ENCODE assay signal across 9 cellular contexts in genomic region chr4:39043058-39043696, GRCh38. TPM values are rescaled to one million over a fixed set of nuclear protein-coding genes. Genes with fewer than 3 reads are reported as not detected.
A peak's percentile ranks its signal among the peaks of the same experiment; 100 is the strongest.
DNase-seq lines count a peak whose midpoint lies in the region; ATAC-seq and TF ChIP-seq lines count a peak whose summit lies in the region.
"Had no signal": no experiment of that assay in that cellular context is flagged by ENCODE, and none has a peak within 500 bp of the region (broad histone marks: within the 10 kb centered on the region; RNA-seq: fewer than 3 reads in every experiment).

No MANE protein-coding gene starts in this region.

- H3K4me1 ChIP-seq in suprapubic skin: peaks cover 26% of the 10 kb centered on the region

- TF ChIP-seq EP300 in suprapubic skin (IDR thresholded peaks at IDR 0.05): no peak

- POLR2A ChIA-PET in activated CD8-positive, alpha-beta T cell treated with anti-CD3 and anti-CD28 coated beads, Interleukin-2, amount 10 ng/mL, durations not matched to agents 7 days and 5 days (lab: Charles Lee): interaction anchor here (3.5 kb wide), 1 partner anchor 12 kb away, joined by 56 read pairs; the partner anchor contains the start of gene TMEM156

- H3K27me3 ChIP-seq in suprapubic skin: no peaks in the 10 kb centered on the region

- no peak for DNase-seq in T-helper 2 cell treated with Interferon-gamma antibody and Interleukin-4, amounts not matched to agents 5 μg/mL and 100 μg/mL, for 36 hours (ENCODE audit: low spot score)
- no peak for DNase-seq in T-helper 2 cell
- no peak for DNase-seq in activated CD8-positive, alpha-beta T cell treated with anti-CD3 and anti-CD28 coated beads, Interleukin-2, amount 10 ng/mL, durations not matched to agents 7 days and 5 days
- DNase-seq in immature natural killer cell: no peak
- no peak for DNase-seq in suprapubic skin (ENCODE audit: low spot score in 2 of 2)
- no peak for DNase-seq in stimulated activated CD4-positive, alpha-beta T cell treated with anti-CD3 and anti-CD28 coated beads, Interleukin-4, amount 100 ng/mL, for 1 hour
- DNase-seq in NCI-H510A (lab: John Stamatoyannopoulos, UW): no peak
- DNase-seq: NCI-H1105 had no signal

- TF ChIP-seq POLR2A in suprapubic skin (IDR thresholded peaks at IDR 0.05): no peak

- H3K4me3 ChIP-seq in suprapubic skin: no peak overlapping the region

- H3K36me3 Mint-ChIP-seq in T-helper 2 cell treated with Interferon-gamma antibody and Interleukin-4, amounts not matched to agents 5 μg/mL and 100 μg/mL, for 36 hours (ENCODE audit: low read depth): peaks cover 11% of the 10 kb centered on the region
- H3K36me3 Mint-ChIP-seq in activated CD8-positive, alpha-beta T cell treated with anti-CD3 and anti-CD28 coated beads, Interleukin-2, amount 10 ng/mL, durations not matched to agents 7 days and 5 days (ENCODE audit: low read depth): peaks cover 4% of the 10 kb centered on the region
- H3K36me3 Mint-ChIP-seq in immature natural killer cell: no peaks in the 10 kb centered on the region

- WGBS in suprapubic skin: 75% methylated on average over 10 of the region's 10 CpGs

- no peaks in the 10 kb centered on the region for H3K9me3 ChIP-seq in suprapubic skin

- H3K27me3 Mint-ChIP-seq in T-helper 2 cell treated with Interferon-gamma antibody and Interleukin-4, amounts not matched to agents 5 μg/mL and 100 μg/mL, for 36 hours (ENCODE audit: low read depth): no peaks in the 10 kb centered on the region
- no peaks in the 10 kb centered on the region for H3K27me3 Mint-ChIP-seq in activated CD8-positive, alpha-beta T cell treated with anti-CD3 and anti-CD28 coated beads, Interleukin-2, amount 10 ng/mL, durations not matched to agents 7 days and 5 days (ENCODE audit: low read depth)
- peaks cover 5 to 20% (median 9%) of the 10 kb centered on the region in 3 donors for H3K27me3 Mint-ChIP-seq in immature natural killer cell (ENCODE audit: low read depth in 3 of 3)

- H3K27ac ChIP-seq in suprapubic skin: peak overlapping the region; percentile 95

- no peaks in the 10 kb centered on the region for H3K36me3 ChIP-seq in suprapubic skin

- ATAC-seq in activated CD8-positive, alpha-beta T cell treated with anti-CD3 and anti-CD28 coated beads, Interleukin-2, amount 10 ng/mL, durations not matched to agents 7 days and 5 days: no peak
- no peak for ATAC-seq in GM18517 (IDR thresholded peaks at IDR 0.05; ENCODE audit: unreplicated experiment)

- no peak for TF ChIP-seq CTCF in suprapubic skin (IDR thresholded peaks at IDR 0.05)

- H3K4me3 Mint-ChIP-seq in T-helper 2 cell treated with Interferon-gamma antibody and Interleukin-4, amounts not matched to agents 5 μg/mL and 100 μg/mL, for 36 hours: peak overlapping the region; percentile 89
- peak overlapping the region; percentile 75 for H3K4me3 Mint-ChIP-seq in activated CD8-positive, alpha-beta T cell treated with anti-CD3 and anti-CD28 coated beads, Interleukin-2, amount 10 ng/mL, durations not matched to agents 7 days and 5 days
- H3K4me3 Mint-ChIP-seq in immature natural killer cell: peak overlapping the region; percentile 90 to 97 (median 92)

- peaks cover 44% of the 10 kb centered on the region for H3K4me1 Mint-ChIP-seq in T-helper 2 cell treated with Interferon-gamma antibody and Interleukin-4, amounts not matched to agents 5 μg/mL and 100 μg/mL, for 36 hours (ENCODE audit: low read depth)
- H3K4me1 Mint-ChIP-seq in activated CD8-positive, alpha-beta T cell treated with anti-CD3 and anti-CD28 coated beads, Interleukin-2, amount 10 ng/mL, durations not matched to agents 7 days and 5 days (ENCODE audit: low read depth): peaks cover 38% of the 10 kb centered on the region
- peaks cover 40% of the 10 kb centered on the region in 2 donors for H3K4me1 Mint-ChIP-seq in immature natural killer cell

- CTCF ChIA-PET in activated CD8-positive, alpha-beta T cell treated with anti-CD3 and anti-CD28 coated beads, Interleukin-2, amount 10 ng/mL, durations not matched to agents 7 days and 5 days (lab: Charles Lee): interaction anchor here (1.4 to 3.7 kb wide), 4 partner anchors 10 to 140 kb away, joined by 3 to 30 read pairs (median 13); partner anchors contain the start of gene TMEM156

- no peaks in the 10 kb centered on the region for H3K9me3 Mint-ChIP-seq in T-helper 2 cell treated with Interferon-gamma antibody and Interleukin-4, amounts not matched to agents 5 μg/mL and 100 μg/mL, for 36 hours
- H3K9me3 Mint-ChIP-seq in activated CD8-positive, alpha-beta T cell treated with anti-CD3 and anti-CD28 coated beads, Interleukin-2, amount 10 ng/mL, durations not matched to agents 7 days and 5 days (ENCODE audit: insufficient read depth): no peaks in the 10 kb centered on the region
- no peaks in the 10 kb centered on the region for H3K9me3 Mint-ChIP-seq in immature natural killer cell

- peak overlapping the region; percentile 90 for H3K27ac Mint-ChIP-seq in T-helper 2 cell treated with Interferon-gamma antibody and Interleukin-4, amounts not matched to agents 5 μg/mL and 100 μg/mL, for 36 hours
- peak overlapping the region; percentile 79 for H3K27ac Mint-ChIP-seq in activated CD8-positive, alpha-beta T cell treated with anti-CD3 and anti-CD28 coated beads, Interleukin-2, amount 10 ng/mL, durations not matched to agents 7 days and 5 days
- peak overlapping the region; percentile 66 to 97 (median 94) for H3K27ac Mint-ChIP-seq in immature natural killer cell

RNA-seq across cellular contexts. Expression of gene TMEM156, which starts 11.0 kb away (rescaled TPM):
- total RNA-seq in activated CD8-positive, alpha-beta T cell treated with anti-CD3 and anti-CD28 coated beads, Interleukin-2, amount 10 ng/mL, durations not matched to agents 7 days and 5 days: 10 to 100 TPM; 12.4 to 14.1 TPM
- polyA plus RNA-seq in immature natural killer cell: 10 to 100 TPM; 16.3 to 31.9 (median 26.4) TPM
- not detected for total RNA-seq in suprapubic skin

RNA-seq across cellular contexts. Expression of gene KLHL5, which starts 18.9 kb away (rescaled TPM):
- 10 to 100 TPM; 16.6 to 17.0 TPM for total RNA-seq in activated CD8-positive, alpha-beta T cell treated with anti-CD3 and anti-CD28 coated beads, Interleukin-2, amount 10 ng/mL, durations not matched to agents 7 days and 5 days
- polyA plus RNA-seq in immature natural killer cell: 1 to 10 TPM; 5.5 to 8.9 (median 8.9) TPM
- total RNA-seq in suprapubic skin: 10 to 100 TPM in 1 of 4 donors, 1 to 10 TPM in 3; 5.1 to 13.2 (median 8.3) TPM

Comparison
In these comparisons a context has a peak if more than half of its experiments do, and no peak if none do; other contexts are left out.
1. RNA of gene TMEM156, which starts 11.0 kb away (total RNA-seq): 12.4 to 14.1 TPM in activated CD8-positive, alpha-beta T cell treated with anti-CD3 and anti-CD28 coated beads, Interleukin-2, amount 10 ng/mL, durations not matched to agents 7 days and 5 days; not detected in suprapubic skin; every median in the first group is over 10 times any median in the second.
2. Peak in every context shown above with its lines, with median percentiles within 50 percentile points of each other: H3K27ac Mint-ChIP-seq and H3K4me3 Mint-ChIP-seq.